ENCODE assay signal across 8 cellular contexts in the genomic region with DNA sequence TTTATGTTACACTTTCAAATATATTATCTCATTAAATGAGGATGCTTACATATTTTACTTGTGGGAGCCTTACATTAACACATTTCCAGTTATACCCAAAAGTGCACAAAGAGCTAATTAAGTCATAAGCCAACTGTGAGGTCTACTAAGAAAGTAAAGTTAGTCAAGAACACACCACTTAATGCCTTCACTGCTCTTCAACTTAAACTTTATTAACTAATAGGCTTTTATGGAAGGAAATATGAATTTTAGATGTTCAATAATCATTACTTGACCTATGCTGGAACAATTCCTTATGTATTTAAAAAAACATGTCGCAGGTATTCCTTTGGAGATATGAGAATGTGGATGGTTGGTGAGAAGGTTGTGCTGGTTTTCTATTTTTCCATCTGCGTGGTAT. TPM values are rescaled to one million over a fixed set of nuclear protein-coding genes. Genes with fewer than 3 reads are reported as not detected.
A peak's percentile ranks its signal among the peaks of the same experiment; 100 is the strongest.
DNase-seq lines count a peak whose midpoint lies in the region; ATAC-seq and TF ChIP-seq lines count a peak whose summit lies in the region.

No MANE protein-coding gene starts in this region.

- peak overlapping the region; percentile 95 for H3K4me3 Mint-ChIP-seq in activated naive CD8-positive, alpha-beta T cell treated with anti-CD3 and anti-CD28 coated beads, Interleukin-2, amount 10 ng/mL, durations not matched to agents 7 days and 5 days

- no peak for ATAC-seq in activated naive CD8-positive, alpha-beta T cell treated with anti-CD3 and anti-CD28 coated beads, Interleukin-2, amount 10 ng/mL, durations not matched to agents 7 days and 5 days (ENCODE audit: low read depth)
- ATAC-seq in GM18511 (IDR thresholded peaks at IDR 0.05; ENCODE audit: unreplicated experiment), result no peak
- no peak for ATAC-seq in GM18519 (IDR thresholded peaks at IDR 0.05; ENCODE audit: low FRiP score, unreplicated experiment)

- H3K36me3 ChIP-seq in muscle layer of duodenum (ENCODE audit: control insufficient read depth in 1 of 2, insufficient read depth in 2 of 2, low read length in 2 of 2), result no peaks in the 10 kb centered on the region

- POLR2A ChIA-PET in activated naive CD8-positive, alpha-beta T cell treated with anti-CD3 and anti-CD28 coated beads, Interleukin-2, amount 10 ng/mL, durations not matched to agents 7 days and 5 days (lab: Charles Lee), result interaction anchor here (1.5 to 5.5 kb wide), 4 partner anchors 8 to 121 kb away, joined by 5 to 72 read pairs (median 29); no protein-coding TSS in a partner anchor

- H3K4me1 ChIP-seq in muscle layer of duodenum (ENCODE audit: control insufficient read depth in 1 of 2, insufficient read depth in 2 of 2, low read length in 2 of 2), result peaks cover 0 to 21% of the 10 kb centered on the region in 2 donors

- peak overlapping the region; percentile 97 for H3K27ac Mint-ChIP-seq in activated naive CD8-positive, alpha-beta T cell treated with anti-CD3 and anti-CD28 coated beads, Interleukin-2, amount 10 ng/mL, durations not matched to agents 7 days and 5 days

- H3K4me1 Mint-ChIP-seq in activated naive CD8-positive, alpha-beta T cell treated with anti-CD3 and anti-CD28 coated beads, Interleukin-2, amount 10 ng/mL, durations not matched to agents 7 days and 5 days, result peaks cover 28% of the 10 kb centered on the region

- H3K27ac ChIP-seq in 22Rv1 (peak overlapping the region; percentile 75; the same call in 1 of the 2 replicates), muscle layer of duodenum (ENCODE audit: low read length) (peak overlapping the region; percentile 66)

- no peak for DNase-seq in activated naive CD8-positive, alpha-beta T cell treated with anti-CD3 and anti-CD28 coated beads, Interleukin-2, amount 10 ng/mL, durations not matched to agents 7 days and 5 days
- no peak for DNase-seq in UCSD-AML1 (lab: John Stamatoyannopoulos, UW; ENCODE audit: unreplicated experiment)
- no peak for DNase-seq in MV-4-11 (lab: John Stamatoyannopoulos, UW)

- no peaks in the 10 kb centered on the region for H3K27me3 ChIP-seq in muscle layer of duodenum (ENCODE audit: low read depth, low read length)

- H3K27me3 Mint-ChIP-seq in activated naive CD8-positive, alpha-beta T cell treated with anti-CD3 and anti-CD28 coated beads, Interleukin-2, amount 10 ng/mL, durations not matched to agents 7 days and 5 days, result no peaks in the 10 kb centered on the region

- no peaks in the 10 kb centered on the region for H3K9me3 ChIP-seq in muscle layer of duodenum (ENCODE audit: control insufficient read depth in 1 of 2, low read length in 2 of 2)

- no peak for TF ChIP-seq CTCF in 22Rv1 (IDR thresholded peaks at IDR 0.05)
- TF ChIP-seq CTCF in GM12875 (IDR thresholded peaks at IDR 0.05; ENCODE audit: borderline replicate concordance, insufficient read depth, low read depth, low read length), result no peak

- H3K4me3 ChIP-seq in GM12875 (ENCODE audit: low read depth, low read length) (peak overlapping the region; percentile 96), muscle layer of duodenum (ENCODE audit: low read depth in 1 of 2, low read length in 2 of 2) (peak overlapping the region; percentile 52 to 70)

- peaks cover 2% of the 10 kb centered on the region for H3K9me3 Mint-ChIP-seq in activated naive CD8-positive, alpha-beta T cell treated with anti-CD3 and anti-CD28 coated beads, Interleukin-2, amount 10 ng/mL, durations not matched to agents 7 days and 5 days

- H3K36me3 Mint-ChIP-seq in activated naive CD8-positive, alpha-beta T cell treated with anti-CD3 and anti-CD28 coated beads, Interleukin-2, amount 10 ng/mL, durations not matched to agents 7 days and 5 days, result peaks cover 31% of the 10 kb centered on the region

RNA-seq across cellular contexts. Expression of a gene that starts 3.4 kb away (rescaled TPM):
- total RNA-seq in activated naive CD8-positive, alpha-beta T cell treated with anti-CD3 and anti-CD28 coated beads, Interleukin-2, amount 10 ng/mL, durations not matched to agents 7 days and 5 days, result 10 to 100 TPM; 37.0 to 39.2 TPM
